In genomic region chr13:65595881-65596280, GRCh38 we compare ENCODE assay signal across 20 cellular contexts.
"Had no signal": no experiment of that assay in that cellular context is flagged by ENCODE, and none has a peak within 500 bp of the region (broad histone marks: within the 10 kb centered on the region; RNA-seq: fewer than 3 reads in every experiment).

No MANE protein-coding gene starts in this region.

- H3K9me3 ChIP-seq: tibial nerve, uterus had no signal

- DNase-seq: activated CD4-positive, alpha-beta T cell treated with anti-CD3 and anti-CD28 coated beads, Interleukin-2, amount 50 U/mL, for 1 hour; activated CD4-positive, CD25-positive, alpha-beta regulatory T cell; activated naive CD8-positive, alpha-beta T cell treated with anti-CD3 and anti-CD28 coated beads for 36 hours; anterior cingulate cortex; glutamatergic neuron; hypothalamus; kidney glomerular epithelial cell; mesendoderm; nucleus accumbens; posterior cingulate gyrus; stimulated activated CD4-positive, alpha-beta T cell treated with anti-CD3 and anti-CD28 coated beads, Interleukin-15, amount 100 ng/mL, for 24 hours; stimulated activated CD4-positive, alpha-beta T cell treated with anti-CD3 and anti-CD28 coated beads, Interleukin-4, amount 100 ng/mL, for 1 hour; stimulated activated naive CD4-positive, alpha-beta T cell treated with Interleukin-2 at 50 U/mL for 16 hours; substantia nigra; T-helper 2 cell; uterus had no signal

- H3K27me3 ChIP-seq: tibial nerve, uterus had no signal

- H3K27ac ChIP-seq: epithelial cell of prostate, skin epidermis, tibial nerve, uterus had no signal

- H3K36me3 ChIP-seq: tibial nerve, uterus had no signal

- H3K4me3 ChIP-seq: skin epidermis, tibial nerve, uterus had no signal

- ATAC-seq: natural killer cell treated with Interleukin-12 subunit alpha and Interleukin-12 subunit beta and Interleukin-15 and Interleukin-18, amount 100 ng/mL, for 72 hours had no signal
